ENCODE assay signal across 8 cellular contexts in genomic region chr5:142325677-142326479, GRCh38. TPM values are rescaled to one million over a fixed set of nuclear protein-coding genes. Genes with fewer than 3 reads are reported as not detected.
DNase-seq lines count a peak whose midpoint lies in the region; ATAC-seq and TF ChIP-seq lines count a peak whose summit lies in the region.

No MANE protein-coding gene starts in this region.

- no peaks in the 10 kb centered on the region for H3K27me3 ChIP-seq in ascending aorta
- H3K27me3 ChIP-seq in iPS DF 6.9 (ENCODE audit: control insufficient read depth, insufficient read depth, low read length) = no peaks in the 10 kb centered on the region

- peaks cover 3 to 16% of the 10 kb centered on the region in 2 donors for H3K4me1 ChIP-seq in ascending aorta
- peaks cover 7% of the 10 kb centered on the region; the same call in 1 of the 2 replicates for H3K4me1 ChIP-seq in iPS DF 6.9 (ENCODE audit: control insufficient read depth, insufficient read depth, low read length)

- H3K4me3 ChIP-seq in ascending aorta (peak overlapping the region; percentile 83 to 90), iPS DF 6.9 (ENCODE audit: low read length) (peak overlapping the region; percentile 90), skeletal muscle cell (ENCODE audit: low read depth, low read length) (peak overlapping the region; percentile 92)

- H3K36me3 ChIP-seq in ascending aorta (no peaks in the 10 kb centered on the region), iPS DF 6.9 (ENCODE audit: control insufficient read depth, insufficient read depth, low read length) (no peaks in the 10 kb centered on the region)

- H3K9me3 ChIP-seq in ascending aorta (no peaks in the 10 kb centered on the region), iPS DF 6.9 (ENCODE audit: control insufficient read depth, insufficient read depth, low read length) (no peaks in the 10 kb centered on the region)

- H3K27ac ChIP-seq in ascending aorta (peak overlapping the region; percentile 87 to 98), iPS DF 6.9 (ENCODE audit: low read length) (peak overlapping the region; percentile 72)

- intact Hi-C loops in ascending aorta (cut with DNase I) = loop anchor here (1.0 to 5.0 kb wide), 4 partner anchors 31 to 221 kb away; no protein-coding TSS in a partner anchor

- no peak for TF ChIP-seq CTCF in ascending aorta (IDR thresholded peaks at IDR 0.05)

- no peak for ATAC-seq in GM19328 (IDR thresholded peaks at IDR 0.05; ENCODE audit: unreplicated experiment)

- DNase-seq in SIG-M5 treated with dmso at 0.1 percent for 504 hours (lab: John Stamatoyannopoulos, UW; ENCODE audit: unreplicated experiment) (peak; percentile 36), SIG-M5 (lab: John Stamatoyannopoulos, UW) (no peak), NCI-H748 (lab: John Stamatoyannopoulos, UW; ENCODE audit: unreplicated experiment) (peak; percentile 76), ascending aorta (ENCODE audit: low spot score in 2 of 2) (peak in 1 of 2 donors; percentile 76), iPS DF 6.9 (ENCODE audit: low read depth, low spot score) (peak; percentile 71), skeletal muscle cell (ENCODE audit: low read depth) (no peak), NK-92 (lab: John Stamatoyannopoulos, UW; ENCODE audit: unreplicated experiment) (no peak)

- no CpG with 5 or more reads among the region's 46 CpGs for WGBS in iPS DF 6.9 (ENCODE audit: insufficient coverage, insufficient read length)

RNA-seq across cellular contexts. Expression of gene SPRY4, which starts 1.1 kb away (rescaled TPM):
- total RNA-seq in ascending aorta = 111 TPM

Comparison
In these comparisons a context has a peak if more than half of its experiments do, and no peak if none do; other contexts are left out.
1. DNase-seq: peak in SIG-M5 treated with dmso at 0.1 percent for 504 hours (single experiment), NCI-H748 (single experiment) and iPS DF 6.9 (single experiment); none in SIG-M5 (single experiment), skeletal muscle cell (single experiment) and NK-92 (single experiment).
2. Peak in every context shown above with its lines, with median percentiles within 50 percentile points of each other: H3K4me3 ChIP-seq.